Comparison of ENCODE assay signal across 8 cellular contexts in genomic region chr3:81419196-81419595, GRCh38.
DNase-seq lines count a peak whose midpoint lies in the region; ATAC-seq and TF ChIP-seq lines count a peak whose summit lies in the region.

No MANE protein-coding gene starts in this region.

- H3K4me3 Mint-ChIP-seq in glutamatergic neuron (ENCODE audit: unreplicated experiment), result no peak overlapping the region
- H3K4me3 Mint-ChIP-seq in stimulated activated effector memory CD8-positive, alpha-beta T cell treated with anti-CD3 and anti-CD28 coated beads, Interleukin-12 subunit alpha, Interleukin-12 subunit beta, amount 100 ng/mL, for 72 hours, result no peak overlapping the region

- TF ChIP-seq CTCF in AG10803 (conservative IDR thresholded peaks at IDR 0.05; ENCODE audit: low read length), result peak; percentile 75
- peak; percentile 54 for TF ChIP-seq CTCF in glutamatergic neuron (IDR thresholded peaks at IDR 0.05; ENCODE audit: partially characterized antibody, unreplicated experiment)

- ATAC-seq in GM21367 (IDR thresholded peaks at IDR 0.05; ENCODE audit: unreplicated experiment), result peak; percentile 51
- ATAC-seq in HG03521 (IDR thresholded peaks at IDR 0.05; ENCODE audit: unreplicated experiment), result no peak
- no peak for ATAC-seq in GM21737 (IDR thresholded peaks at IDR 0.05; ENCODE audit: unreplicated experiment)
- ATAC-seq in stimulated activated effector memory CD8-positive, alpha-beta T cell treated with anti-CD3 and anti-CD28 coated beads, Interleukin-12 subunit alpha, Interleukin-12 subunit beta, amount 100 ng/mL, for 72 hours, result no peak

- no peak overlapping the region for H3K27ac ChIP-seq in substantia nigra (ENCODE audit: low read depth, low read length, poor library complexity, severe bottlenecking)

- DNase-seq in AG10803 (ENCODE audit: low read depth) (peak; percentile 35), RKO (ENCODE audit: low spot score) (peak; percentile 60), glutamatergic neuron (no peak), substantia nigra (lab: John Stamatoyannopoulos, UW) (no peak)
- no peak for DNase-seq in stimulated activated effector memory CD8-positive, alpha-beta T cell treated with anti-CD3 and anti-CD28 coated beads, Interleukin-12 subunit alpha, Interleukin-12 subunit beta, amount 100 ng/mL, for 72 hours (ENCODE audit: low spot score in 2 of 2)

- no peak overlapping the region for H3K27ac Mint-ChIP-seq in glutamatergic neuron (ENCODE audit: unreplicated experiment)
- no peak overlapping the region for H3K27ac Mint-ChIP-seq in stimulated activated effector memory CD8-positive, alpha-beta T cell treated with anti-CD3 and anti-CD28 coated beads, Interleukin-12 subunit alpha, Interleukin-12 subunit beta, amount 100 ng/mL, for 72 hours

- no peaks in the 10 kb centered on the region for H3K4me1 Mint-ChIP-seq in glutamatergic neuron (ENCODE audit: low read depth, unreplicated experiment)
- H3K4me1 Mint-ChIP-seq in stimulated activated effector memory CD8-positive, alpha-beta T cell treated with anti-CD3 and anti-CD28 coated beads, Interleukin-12 subunit alpha, Interleukin-12 subunit beta, amount 100 ng/mL, for 72 hours, result no peaks in the 10 kb centered on the region

- H3K27me3 Mint-ChIP-seq in glutamatergic neuron (ENCODE audit: unreplicated experiment), result no peaks in the 10 kb centered on the region

- H3K36me3 Mint-ChIP-seq in glutamatergic neuron (ENCODE audit: unreplicated experiment), result no peaks in the 10 kb centered on the region
- no peaks in the 10 kb centered on the region for H3K36me3 Mint-ChIP-seq in stimulated activated effector memory CD8-positive, alpha-beta T cell treated with anti-CD3 and anti-CD28 coated beads, Interleukin-12 subunit alpha, Interleukin-12 subunit beta, amount 100 ng/mL, for 72 hours

- no peak overlapping the region for H3K4me3 ChIP-seq in AG10803 (ENCODE audit: low read length)

- H3K9me3 Mint-ChIP-seq in glutamatergic neuron (ENCODE audit: unreplicated experiment), result no peaks in the 10 kb centered on the region
- peaks cover 3% of the 10 kb centered on the region for H3K9me3 Mint-ChIP-seq in stimulated activated effector memory CD8-positive, alpha-beta T cell treated with anti-CD3 and anti-CD28 coated beads, Interleukin-12 subunit alpha, Interleukin-12 subunit beta, amount 100 ng/mL, for 72 hours

Comparison
In these comparisons a context has a peak if more than half of its experiments do, and no peak if none do; other contexts are left out.
1. DNase-seq: peak in AG10803 (single experiment) and RKO (single experiment); none in glutamatergic neuron (single experiment), substantia nigra (0 of 49) and stimulated activated effector memory CD8-positive, alpha-beta T cell treated with anti-CD3 and anti-CD28 coated beads, Interleukin-12 subunit alpha, Interleukin-12 subunit beta, amount 100 ng/mL, for 72 hours (0 of 2).